Comparison of ENCODE assay signal across 9 cellular contexts in genomic region chr20:59063358-59064213, GRCh38. TPM values are rescaled to one million over a fixed set of nuclear protein-coding genes. Genes with fewer than 3 reads are reported as not detected.
DNase-seq lines count a peak whose midpoint lies in the region; ATAC-seq and TF ChIP-seq lines count a peak whose summit lies in the region.
"Had no signal": no experiment of that assay in that cellular context is flagged by ENCODE, and none has a peak within 500 bp of the region (broad histone marks: within the 10 kb centered on the region; RNA-seq: fewer than 3 reads in every experiment).

No MANE protein-coding gene starts in this region.

- CTCF ChIA-PET in naive thymus-derived CD4-positive, alpha-beta T cell (lab: Charles Lee): no interaction called here
- CTCF ChIA-PET in activated CD4-positive, alpha-beta memory T cell treated with anti-CD3 and anti-CD28 coated beads, Interleukin-2, amount 10 ng/mL, durations not matched to agents 7 days and 5 days (lab: Charles Lee): interaction anchor here (0.9 kb wide), 1 partner anchor 9 kb away, joined by 3 read pairs; no protein-coding TSS in a partner anchor

- no peak overlapping the region for H3K4me3 ChIP-seq in HFF-Myc (replicated peaks; ENCODE audit: low read depth, low read length)
- H3K4me3 ChIP-seq in SK-N-MC: peak overlapping the region; percentile 31; the same call in 1 of the 2 replicates
- H3K4me3 ChIP-seq in skeletal muscle cell (ENCODE audit: low read depth, low read length): no peak overlapping the region
- H3K4me3 ChIP-seq in naive thymus-derived CD4-positive, alpha-beta T cell (ENCODE audit: low read length): no peak overlapping the region

- intact Hi-C loops in naive thymus-derived CD4-positive, alpha-beta T cell (cut with micrococcal nuclease): no loop called here

- H3K4me3 Mint-ChIP-seq in glutamatergic neuron (ENCODE audit: unreplicated experiment): no peak overlapping the region
- no peak overlapping the region for H3K4me3 Mint-ChIP-seq in naive thymus-derived CD4-positive, alpha-beta T cell
- H3K4me3 Mint-ChIP-seq in activated CD4-positive, alpha-beta memory T cell treated with anti-CD3 and anti-CD28 coated beads, Interleukin-2, amount 10 ng/mL, durations not matched to agents 7 days and 5 days: no peak overlapping the region

- ATAC-seq in HG03095 (IDR thresholded peaks at IDR 0.05; ENCODE audit: unreplicated experiment) (no peak), HG02642 (IDR thresholded peaks at IDR 0.05; ENCODE audit: poor library complexity, unreplicated experiment) (no peak)
- ATAC-seq in naive thymus-derived CD4-positive, alpha-beta T cell: no peak

- no peaks in the 10 kb centered on the region for H3K9me3 Mint-ChIP-seq in glutamatergic neuron (ENCODE audit: unreplicated experiment)
- no peaks in the 10 kb centered on the region for H3K9me3 Mint-ChIP-seq in naive thymus-derived CD4-positive, alpha-beta T cell
- H3K9me3 Mint-ChIP-seq in activated CD4-positive, alpha-beta memory T cell treated with anti-CD3 and anti-CD28 coated beads, Interleukin-2, amount 10 ng/mL, durations not matched to agents 7 days and 5 days: no peaks in the 10 kb centered on the region

- H3K27me3 ChIP-seq in naive thymus-derived CD4-positive, alpha-beta T cell (ENCODE audit: control insufficient read depth in 2 of 2, insufficient read depth in 2 of 2, low read length in 2 of 2): no peaks in the 10 kb centered on the region

- H3K27ac Mint-ChIP-seq in glutamatergic neuron (ENCODE audit: unreplicated experiment): peak overlapping the region; percentile 12
- H3K27ac Mint-ChIP-seq in naive thymus-derived CD4-positive, alpha-beta T cell: no peak overlapping the region
- H3K27ac Mint-ChIP-seq in activated CD4-positive, alpha-beta memory T cell treated with anti-CD3 and anti-CD28 coated beads, Interleukin-2, amount 10 ng/mL, durations not matched to agents 7 days and 5 days: no peak overlapping the region

- H3K9ac ChIP-seq in SK-N-MC (ENCODE audit: insufficient read length): no peak overlapping the region

- H3K4me1 ChIP-seq in naive thymus-derived CD4-positive, alpha-beta T cell (ENCODE audit: control insufficient read depth in 2 of 2, insufficient read depth in 2 of 2, low read length in 2 of 2): no peaks in the 10 kb centered on the region

- no peaks in the 10 kb centered on the region for H3K9me3 ChIP-seq in SK-N-MC (ENCODE audit: low read depth, low read length)
- H3K9me3 ChIP-seq in naive thymus-derived CD4-positive, alpha-beta T cell (ENCODE audit: control insufficient read depth in 2 of 3, low read length in 3 of 3): no peaks in the 10 kb centered on the region

- no peak for TF ChIP-seq CTCF in HFF-Myc (IDR thresholded peaks at IDR 0.05; ENCODE audit: low read depth, low read length, missing control alignments)
- no peak for TF ChIP-seq CTCF in glutamatergic neuron (IDR thresholded peaks at IDR 0.05; ENCODE audit: partially characterized antibody, unreplicated experiment)

- POLR2A ChIA-PET in naive thymus-derived CD4-positive, alpha-beta T cell (lab: Charles Lee): interaction anchor here (1.0 kb wide), 1 partner anchor 14 kb away, joined by 3 read pairs; no protein-coding TSS in a partner anchor
- POLR2A ChIA-PET in activated CD4-positive, alpha-beta memory T cell treated with anti-CD3 and anti-CD28 coated beads, Interleukin-2, amount 10 ng/mL, durations not matched to agents 7 days and 5 days (lab: Charles Lee): no interaction called here

- no peaks in the 10 kb centered on the region for H3K36me3 ChIP-seq in SK-N-MC (ENCODE audit: insufficient read depth, low read length)
- H3K36me3 ChIP-seq in naive thymus-derived CD4-positive, alpha-beta T cell (ENCODE audit: control insufficient read depth in 2 of 3, insufficient read depth in 3 of 3, low read length in 3 of 3): no peaks in the 10 kb centered on the region

- peaks cover 10% of the 10 kb centered on the region for H3K4me1 Mint-ChIP-seq in glutamatergic neuron (ENCODE audit: low read depth, unreplicated experiment)
- H3K4me1 Mint-ChIP-seq in naive thymus-derived CD4-positive, alpha-beta T cell: no peaks in the 10 kb centered on the region
- H3K4me1 Mint-ChIP-seq in activated CD4-positive, alpha-beta memory T cell treated with anti-CD3 and anti-CD28 coated beads, Interleukin-2, amount 10 ng/mL, durations not matched to agents 7 days and 5 days: no peaks in the 10 kb centered on the region

- H3K27ac ChIP-seq in SK-N-MC: no peak overlapping the region
- H3K27ac ChIP-seq in naive thymus-derived CD4-positive, alpha-beta T cell (ENCODE audit: low read depth, low read length): no peak overlapping the region

- H3K27me3 Mint-ChIP-seq in glutamatergic neuron (ENCODE audit: unreplicated experiment): peaks cover 4% of the 10 kb centered on the region
- H3K27me3 Mint-ChIP-seq in naive thymus-derived CD4-positive, alpha-beta T cell: peaks cover 0 to 58% (median 3%) of the 10 kb centered on the region in 5 donors
- peaks cover 31% of the 10 kb centered on the region for H3K27me3 Mint-ChIP-seq in activated CD4-positive, alpha-beta memory T cell treated with anti-CD3 and anti-CD28 coated beads, Interleukin-2, amount 10 ng/mL, durations not matched to agents 7 days and 5 days

- no peaks in the 10 kb centered on the region for H3K36me3 Mint-ChIP-seq in glutamatergic neuron (ENCODE audit: unreplicated experiment)
- H3K36me3 Mint-ChIP-seq in naive thymus-derived CD4-positive, alpha-beta T cell: no peaks in the 10 kb centered on the region
- H3K36me3 Mint-ChIP-seq in activated CD4-positive, alpha-beta memory T cell treated with anti-CD3 and anti-CD28 coated beads, Interleukin-2, amount 10 ng/mL, durations not matched to agents 7 days and 5 days (ENCODE audit: low read depth): no peaks in the 10 kb centered on the region

- DNase-seq in HFF-Myc (ENCODE audit: extremely low read depth, low read depth) (peak; percentile 75), SK-N-MC (ENCODE audit: low read depth, low spot score) (no peak), glutamatergic neuron (no peak), skeletal muscle cell (ENCODE audit: low read depth) (peak; percentile 76)
- DNase-seq in naive thymus-derived CD4-positive, alpha-beta T cell: no peak
- no peak for DNase-seq in activated CD4-positive, alpha-beta memory T cell treated with anti-CD3 and anti-CD28 coated beads, Interleukin-2, amount 10 ng/mL, durations not matched to agents 7 days and 5 days
- DNase-seq: activated naive CD4-positive, alpha-beta T cell treated with anti-CD3 and anti-CD28 coated beads, Interleukin-2, amount 50 U/mL, for 16 hours had no signal

RNA-seq across cellular contexts. Expression of gene PRELID3B, which starts 21.0 kb away (rescaled TPM):
- total RNA-seq in glutamatergic neuron (ENCODE audit: unreplicated experiment): 65.5 TPM
- 10 to 100 TPM; 37.1 to 70.4 (median 44.0) TPM for total RNA-seq in naive thymus-derived CD4-positive, alpha-beta T cell
- polyA plus RNA-seq in naive thymus-derived CD4-positive, alpha-beta T cell: 10 to 100 TPM; 17.6 to 27.4 TPM
- 10 to 100 TPM; 88.6 to 88.7 TPM for total RNA-seq in activated CD4-positive, alpha-beta memory T cell treated with anti-CD3 and anti-CD28 coated beads, Interleukin-2, amount 10 ng/mL, durations not matched to agents 7 days and 5 days

RNA-seq across cellular contexts. Expression of gene ATP5F1E, which starts 31.5 kb away (rescaled TPM):
- 53.5 TPM for total RNA-seq in glutamatergic neuron (ENCODE audit: unreplicated experiment)
- 10 to 100 TPM; 57.0 to 81.7 (median 67.4) TPM for total RNA-seq in naive thymus-derived CD4-positive, alpha-beta T cell
- 10 to 100 TPM; 31.4 to 75.7 TPM for polyA plus RNA-seq in naive thymus-derived CD4-positive, alpha-beta T cell
- 10 to 100 TPM; 80.4 to 82.1 TPM for total RNA-seq in activated CD4-positive, alpha-beta memory T cell treated with anti-CD3 and anti-CD28 coated beads, Interleukin-2, amount 10 ng/mL, durations not matched to agents 7 days and 5 days

RNA-seq across cellular contexts. Expression of gene TUBB1, which starts 44.4 kb away (rescaled TPM):
- total RNA-seq in glutamatergic neuron (ENCODE audit: unreplicated experiment): not detected
- total RNA-seq in naive thymus-derived CD4-positive, alpha-beta T cell: 1 to 10 TPM in 1 of 5 experiments, under 1 TPM in 1, not detected in 3; 0.98 to 9.5 TPM
- polyA plus RNA-seq in naive thymus-derived CD4-positive, alpha-beta T cell: under 1 TPM; 0.14 to 0.22 TPM
- not detected for total RNA-seq in activated CD4-positive, alpha-beta memory T cell treated with anti-CD3 and anti-CD28 coated beads, Interleukin-2, amount 10 ng/mL, durations not matched to agents 7 days and 5 days

RNA-seq across cellular contexts. Expression of gene CTSZ, which starts 56.5 kb away (rescaled TPM):
- total RNA-seq in glutamatergic neuron (ENCODE audit: unreplicated experiment): 13.1 TPM
- 100 to 1,000 TPM in 1 of 5 experiments, 10 to 100 TPM in 4; 29.5 to 165 (median 34.1) TPM for total RNA-seq in naive thymus-derived CD4-positive, alpha-beta T cell
- 1 to 10 TPM; 1.0 to 3.0 TPM for polyA plus RNA-seq in naive thymus-derived CD4-positive, alpha-beta T cell
- total RNA-seq in activated CD4-positive, alpha-beta memory T cell treated with anti-CD3 and anti-CD28 coated beads, Interleukin-2, amount 10 ng/mL, durations not matched to agents 7 days and 5 days: 10 to 100 TPM; 45.0 to 49.0 TPM

Comparison
In these comparisons a context has a peak if more than half of its experiments do, and no peak if none do; other contexts are left out.
1. DNase-seq: peak in HFF-Myc (single experiment) and skeletal muscle cell (single experiment); none in SK-N-MC (single experiment), glutamatergic neuron (single experiment), naive thymus-derived CD4-positive, alpha-beta T cell (0 of 9) and activated CD4-positive, alpha-beta memory T cell treated with anti-CD3 and anti-CD28 coated beads, Interleukin-2, amount 10 ng/mL, durations not matched to agents 7 days and 5 days (single experiment).